Comparison of ENCODE assay signal across 1 cellular context in the genomic region with DNA sequence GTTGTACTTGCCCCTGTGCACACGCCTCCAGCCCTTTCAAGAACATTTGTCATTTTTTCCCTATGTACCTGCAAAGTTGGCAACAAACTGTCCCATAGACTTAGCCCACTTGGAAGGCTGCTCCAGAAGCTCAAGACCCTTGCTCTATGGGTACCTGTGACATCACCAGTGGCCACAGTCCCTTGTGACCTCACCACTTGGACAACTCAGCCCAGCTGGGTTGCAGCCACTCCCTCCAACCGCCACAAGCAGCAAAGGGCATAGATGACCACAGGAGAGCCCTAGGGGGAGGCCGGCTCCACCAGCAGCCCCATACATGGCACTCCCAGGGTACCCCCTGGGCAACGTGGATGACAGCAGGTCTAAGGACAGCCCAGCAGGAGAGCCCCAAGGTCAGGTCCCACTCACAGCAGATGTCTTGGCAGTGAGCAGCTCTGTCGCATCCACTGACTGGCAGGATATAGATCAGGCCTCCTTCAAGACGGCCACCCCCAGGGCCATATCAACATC.
TF ChIP-seq lines count a peak whose summit lies in the region.

TEX44 (plus strand) TSS at position 229 of the 510 bp plus-strand sequence; CDS start at position 317, 88 bp downstream.

TF ChIP-seq in HCT116, 20 proteins besides CTCF, POLR2A, EP300 and RAD21:
- TF ChIP-seq EGR1 (IDR thresholded peaks at IDR 0.05; ENCODE audit: low read depth) (no peak), EZH2phosphoT487 (IDR thresholded peaks at IDR 0.05; ENCODE audit: borderline replicate concordance) (no peak), YY1 (IDR thresholded peaks at IDR 0.05; ENCODE audit: extremely low read depth, insufficient replicate concordance, low read depth, low read length) (no peak), SIN3A (IDR thresholded peaks at IDR 0.05; ENCODE audit: low read depth) (no peak), CBX3 (IDR thresholded peaks at IDR 0.05; ENCODE audit: low read depth) (no peak), TCF7L2 (IDR thresholded peaks at IDR 0.05; ENCODE audit: borderline replicate concordance, extremely low read depth, insufficient read depth, insufficient read length) (no peak), ZFX (IDR thresholded peaks at IDR 0.05) (no peak), ZNF274 (IDR thresholded peaks at IDR 0.05; ENCODE audit: low read depth, low read length) (no peak), ELF1 (IDR thresholded peaks at IDR 0.05; ENCODE audit: borderline replicate concordance, low read depth) (no peak), CEBPB (IDR thresholded peaks at IDR 0.05; ENCODE audit: low read depth) (no peak)
- TF ChIP-seq, protein P1, sequence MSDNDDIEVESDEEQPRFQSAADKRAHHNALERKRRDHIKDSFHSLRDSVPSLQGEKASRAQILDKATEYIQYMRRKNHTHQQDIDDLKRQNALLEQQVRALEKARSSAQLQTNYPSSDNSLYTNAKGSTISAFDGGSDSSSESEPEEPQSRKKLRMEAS (IDR thresholded peaks at IDR 0.05) = no peak
- TF ChIP-seq, protein P2, sequence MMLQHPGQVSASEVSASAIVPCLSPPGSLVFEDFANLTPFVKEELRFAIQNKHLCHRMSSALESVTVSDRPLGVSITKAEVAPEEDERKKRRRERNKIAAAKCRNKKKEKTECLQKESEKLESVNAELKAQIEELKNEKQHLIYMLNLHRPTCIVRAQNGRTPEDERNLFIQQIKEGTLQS (IDR thresholded peaks at IDR 0.05) = no peak
